In the genomic region with DNA sequence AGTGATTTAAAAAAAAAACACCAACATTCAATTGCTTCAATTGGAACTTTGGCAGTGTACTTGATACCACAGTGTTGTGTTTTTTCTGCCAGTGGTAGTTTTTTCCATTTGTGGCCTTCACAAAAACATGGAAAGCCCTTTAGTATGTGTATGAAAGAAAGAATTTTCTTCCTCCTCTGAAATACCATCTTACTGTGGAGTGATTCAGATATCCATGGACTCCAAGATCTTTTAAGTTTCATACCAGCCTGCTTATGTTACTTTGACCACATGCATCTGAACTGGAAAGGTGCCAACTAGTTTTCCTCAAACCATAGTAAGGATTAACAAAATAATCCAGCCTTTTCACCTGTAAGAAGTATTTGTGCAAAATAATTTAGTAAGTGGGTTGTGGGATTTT, we compare ENCODE assay signal across 8 cellular contexts. TPM values are rescaled to one million over a fixed set of nuclear protein-coding genes. Genes with fewer than 3 reads are reported as not detected.
A peak's percentile ranks its signal among the peaks of the same experiment; 100 is the strongest.
DNase-seq lines count a peak whose midpoint lies in the region; ATAC-seq and TF ChIP-seq lines count a peak whose summit lies in the region.

No MANE protein-coding gene starts in this region.

- H2BK5ac ChIP-seq in neuronal stem cell (ENCODE audit: low read length) = no peak overlapping the region

- H2BK12ac ChIP-seq in neuronal stem cell (ENCODE audit: low read length) = no peak overlapping the region

- no peak overlapping the region for H3K27ac ChIP-seq in BLaER1
- H3K27ac ChIP-seq in neuronal stem cell (replicated peaks; ENCODE audit: low read length) = no peak overlapping the region

- H3K36me3 ChIP-seq in BLaER1 (no peaks in the 10 kb centered on the region), neuronal stem cell (replicated peaks in 1 of 2; ENCODE audit: control insufficient read depth in 2 of 2, insufficient read depth in 2 of 2, low read length in 2 of 2) (no peaks in the 10 kb centered on the region)

- H2BK120ac ChIP-seq in neuronal stem cell (ENCODE audit: low read depth, low read length) = no peak overlapping the region

- H3K4me2 ChIP-seq in BLaER1 (peak overlapping the region; percentile 83), neuronal stem cell (ENCODE audit: insufficient read depth, low read length, poor library complexity, severe bottlenecking) (no peak overlapping the region)

- H3K18ac ChIP-seq in neuronal stem cell (ENCODE audit: low read length) = no peak overlapping the region

- H3K9ac ChIP-seq in BLaER1 = no peak overlapping the region
- H3K9ac ChIP-seq in neuronal stem cell (ENCODE audit: low read depth, low read length, poor library complexity) = no peak overlapping the region

- peaks cover 67% of the 10 kb centered on the region for H4K20me1 ChIP-seq in BLaER1

- in situ Hi-C loops in astrocyte of the spinal cord (cut with HindIII; ENCODE audit: low sequenced_read_pairs) = no loop called here

- H4K8ac ChIP-seq in neuronal stem cell (ENCODE audit: low read depth, low read length) = no peak overlapping the region

- H2AFZ ChIP-seq in neuronal stem cell (ENCODE audit: low read length) = no peak overlapping the region

- H3K9me3 ChIP-seq in BLaER1 (no peaks in the 10 kb centered on the region), neuronal stem cell (replicated peaks in 1 of 2; ENCODE audit: control insufficient read depth in 2 of 2, insufficient read depth in 1 of 2, low read depth in 1 of 2, low read length in 2 of 2) (no peaks in the 10 kb centered on the region)

- H3K4ac ChIP-seq in neuronal stem cell (ENCODE audit: low read length) = no peak overlapping the region

- H3K23ac ChIP-seq in neuronal stem cell (ENCODE audit: low read depth, low read length, poor library complexity) = no peak overlapping the region

- DNase-seq in HT-29 (ENCODE audit: low spot score) = peak; percentile 46
- peak; percentile 71 for DNase-seq in astrocyte of the spinal cord (ENCODE audit: low read depth, low spot score)
- peak; percentile 28 for DNase-seq in medulla oblongata (ENCODE audit: extremely low spot score)
- DNase-seq in NCI-H1694 treated with DMSO at 0.1 percent for 48 hours (lab: John Stamatoyannopoulos, UW) = no peak
- DNase-seq in globus pallidus (ENCODE audit: low spot score) = no peak
- DNase-seq in neuronal stem cell (ENCODE audit: low spot score) = no peak

- H3K4me3 ChIP-seq in BLaER1 = peak overlapping the region; percentile 38; the same call in 1 of the 2 replicates
- no peak overlapping the region for H3K4me3 ChIP-seq in astrocyte of the spinal cord (ENCODE audit: low read depth, low read length)
- H3K4me3 ChIP-seq in neuronal stem cell (ENCODE audit: low read length in 2 of 2) = no peak overlapping the region

- H4K91ac ChIP-seq in neuronal stem cell (ENCODE audit: low read depth, low read length, poor library complexity) = no peak overlapping the region

- TF ChIP-seq CTCF in astrocyte of the spinal cord (IDR thresholded peaks at IDR 0.05; ENCODE audit: low read depth, low read length) = no peak

- H3K4me1 ChIP-seq in BLaER1 (peaks cover 55% of the 10 kb centered on the region), neuronal stem cell (ENCODE audit: control insufficient read depth in 2 of 2, insufficient read depth in 1 of 2, low read depth in 1 of 2, low read length in 2 of 2) (peaks cover 0 to 2% of the 10 kb centered on the region in 2 donors)

- H2BK15ac ChIP-seq in neuronal stem cell (ENCODE audit: low read length) = no peak overlapping the region

- H3K27me3 ChIP-seq in BLaER1 = no peaks in the 10 kb centered on the region
- H3K27me3 ChIP-seq in neuronal stem cell (ENCODE audit: control insufficient read depth in 3 of 3, insufficient read depth in 3 of 3, low read depth in 1 of 3, low read length in 3 of 3) = peaks cover 0 to 5% (median 0%) of the 10 kb centered on the region in 3 experiments

- no peak for ATAC-seq in HG02763 (IDR thresholded peaks at IDR 0.05; ENCODE audit: unreplicated experiment)

- peaks cover 2% of the 10 kb centered on the region for H3K79me1 ChIP-seq in neuronal stem cell (ENCODE audit: low read depth, low read length)

- no peak overlapping the region for H3K14ac ChIP-seq in neuronal stem cell (ENCODE audit: low read length)

- no peak overlapping the region for H2AK5ac ChIP-seq in neuronal stem cell (ENCODE audit: low read depth, low read length)

RNA-seq across cellular contexts. Expression of gene PPP2R5A, which starts 3.4 kb away (rescaled TPM):
- 36.1 and 42.1 TPM in 2 replicates for total RNA-seq in HT-29 (2014; rRNA removed; shearing (Covaris generic))
- 8.2 TPM for polyA plus RNA-seq in neuronal stem cell (2013, experiment 1 of 2)
- polyA plus RNA-seq in neuronal stem cell (2013, experiment 2 of 2) = 8.2 TPM

Comparison
In these comparisons a context has a peak if more than half of its experiments do, and no peak if none do; other contexts are left out.
1. DNase-seq: peak in HT-29 (single experiment), astrocyte of the spinal cord (single experiment) and medulla oblongata (single experiment); none in NCI-H1694 treated with DMSO at 0.1 percent for 48 hours (single experiment), globus pallidus (single experiment) and neuronal stem cell (single experiment).